ENCODE assay signal across 2 cellular contexts in genomic region chr22:36220457-36220921, GRCh38.
TF ChIP-seq lines count a peak whose summit lies in the region.

No MANE protein-coding gene starts in this region.

TF ChIP-seq in A549, 52 proteins besides CTCF, POLR2A, EP300 and RAD21:
- no peak for TF ChIP-seq ZSCAN20 (CRISPR knock-in tag; IDR thresholded peaks at IDR 0.05)
- TF ChIP-seq KDM1A (IDR thresholded peaks at IDR 0.05; ENCODE audit: low read depth), result no peak
- TF ChIP-seq NR3C1 (IDR thresholded peaks at IDR 0.05), result no peak
- no peak for TF ChIP-seq ZC3H11A (IDR thresholded peaks at IDR 0.05)
- TF ChIP-seq ZFP36 (IDR thresholded peaks at IDR 0.05; ENCODE audit: borderline replicate concordance, partially characterized antibody), result no peak
TF ChIP-seq in A549: peak in this region for 0.

TF ChIP-seq in liver, 16 proteins besides CTCF, POLR2A, EP300 and RAD21:
- peak in 1 of 2 donors; percentile 37 for TF ChIP-seq HNF4A (conservative IDR thresholded peaks at IDR 0.05)
- peak; percentile 93 for TF ChIP-seq NR2F2 (IDR thresholded peaks at IDR 0.05)
- no peak for TF ChIP-seq REST (IDR thresholded peaks at IDR 0.05)
